8 cellular contexts compared by ENCODE assay signal in genomic region chr9:42550789-42551357, GRCh38.
DNase-seq lines count a peak whose midpoint lies in the region; ATAC-seq, FAIRE-seq and TF ChIP-seq lines count a peak whose summit lies in the region.
"Not testable (repeated sequence)": the region's sequence is repeated elsewhere in the genome, so short reads cannot be mapped to it uniquely, and the experiment has no call there.

No MANE protein-coding gene starts in this region.

- H3K9me3 ChIP-seq in T-helper 17 cell (ENCODE audit: control insufficient read depth, low read length, poor library complexity, severe bottlenecking); GM12878 (replicated peaks; ENCODE audit: control insufficient read depth, insufficient read depth, low read length); heart left ventricle; transverse colon: not testable (repeated sequence)

- 10% methylated on average over 22 of the region's 36 CpGs for whole genome bisulfite sequencing in GM12878 (ENCODE audit: insufficient coverage, insufficient replicate concordance, low lambda C conversion rate, missing lambda C conversion rate)
- WGBS in heart left ventricle, 4 donors: 0 to 19% (median 9%) methylated on average over 6 to 20 of the region's 36 CpGs
- no CpG with 5 or more reads among the region's 36 CpGs for WGBS in transverse colon (ENCODE audit: low coverage in 1 of 2), 2 donors

- SMC1A ChIA-PET in GM12878 (lab: Charles Lee; ENCODE audit: uncharacterized antibody, unreplicated experiment): not testable (repeated sequence)

- not testable (repeated sequence) for TF ChIP-seq RAD21 in GM12878 (IDR thresholded peaks at IDR 0.05; ENCODE audit: insufficient read depth, low read depth, low read length)

- not testable (repeated sequence) for H3K79me2 ChIP-seq in GM12878 (ENCODE audit: control insufficient read depth, insufficient read depth, low read length)

- FAIRE-seq in GM12878 (lab: Jason Lieb, UNC): peak; percentile 7

- POLR2A ChIA-PET in GM12878 (lab: Charles Lee): not testable (repeated sequence)

- not testable (repeated sequence) for H3K27ac Mint-ChIP-seq in T-helper 17 cell; natural killer cell treated with Interleukin-12 subunit alpha and Interleukin-12 subunit beta and Interleukin-15 and Interleukin-18, amount 100 ng/mL, for 72 hours

- not testable (repeated sequence) for H3K4me1 ChIP-seq in GM12878 (ENCODE audit: control insufficient read depth, insufficient read depth, low read length); heart left ventricle; transverse colon

- not testable (repeated sequence) for H3K4me3 Mint-ChIP-seq in T-helper 17 cell; natural killer cell treated with Interleukin-12 subunit alpha and Interleukin-12 subunit beta and Interleukin-15 and Interleukin-18, amount 100 ng/mL, for 72 hours

- BruUV-seq in GM12878 (replicated peaks; lab: Mats Ljungman, UMichigan): not testable (repeated sequence)

- RAD21 ChIA-PET in GM12878 (lab: Charles Lee; ENCODE audit: unreplicated experiment): not testable (repeated sequence)

- TF ChIP-seq POLR2A in GM12878 (IDR thresholded peaks at IDR 0.05; ENCODE audit: low read depth, low read length); heart left ventricle (IDR thresholded peaks at IDR 0.05); transverse colon (IDR thresholded peaks at IDR 0.05): not testable (repeated sequence)

- peak; percentile 90 for ATAC-seq in GM18498 (IDR thresholded peaks at IDR 0.05; ENCODE audit: unreplicated experiment)
- peak; percentile 49 for ATAC-seq in GM21515 (IDR thresholded peaks at IDR 0.05; ENCODE audit: unreplicated experiment)
- ATAC-seq in HG03045 (IDR thresholded peaks at IDR 0.05; ENCODE audit: unreplicated experiment): peak; percentile 73
- ATAC-seq in T-helper 17 cell: peak; percentile 68
- peak; percentile 75 for ATAC-seq in GM12878
- ATAC-seq in heart left ventricle: peak in 2 of 4 donors; percentile 42 to 76
- peak; percentile 54 to 76 for ATAC-seq in natural killer cell treated with Interleukin-12 subunit alpha and Interleukin-12 subunit beta and Interleukin-15 and Interleukin-18, amount 100 ng/mL, for 72 hours

- not testable (repeated sequence) for H3K9me3 Mint-ChIP-seq in natural killer cell treated with Interleukin-12 subunit alpha and Interleukin-12 subunit beta and Interleukin-15 and Interleukin-18, amount 100 ng/mL, for 72 hours

- TF ChIP-seq CTCF in GM12878 (IDR thresholded peaks at IDR 0.05 in 2 of 3, conservative IDR thresholded peaks at IDR 0.05 in 1 of 3; ENCODE audit: control insufficient read depth in 2 of 3, extremely low read depth in 1 of 3, insufficient read depth in 1 of 3, low read depth in 3 of 3, low read length in 3 of 3) (0 out of 6 replicates have a peak, but pooled peaks of 1 of the 3 experiments have one; percentile 11), heart left ventricle (IDR thresholded peaks at IDR 0.05) (peak in 11 of 12 donors; percentile 8 to 49 (median 32)), transverse colon (IDR thresholded peaks at IDR 0.05) (peak in 3 of 5 experiments; percentile 28 to 47 (median 37))

- DNase-seq in T-helper 17 cell; GM12878 (ENCODE audit: low read depth, low spot score); natural killer cell treated with Interleukin-12 subunit alpha and Interleukin-12 subunit beta and Interleukin-15 and Interleukin-18, amount 100 ng/mL, for 72 hours (ENCODE audit: low spot score): not testable (repeated sequence)
- peak in 1 of 5 donors; percentile 5 for DNase-seq in heart left ventricle
- DNase-seq in transverse colon: peak; percentile 5

- not testable (repeated sequence) for H3K36me3 ChIP-seq in GM12878 (ENCODE audit: control insufficient read depth in 2 of 2, insufficient read depth in 2 of 2, low read length in 1 of 2); heart left ventricle; transverse colon

- in situ Hi-C loops in GM12878 (cut with MboI); transverse colon (cut with MboI; ENCODE audit: low pct_ligation_motif_present in 1 of 4, low pct_unique_long_range_greater_than_20kb in 1 of 4, low sequenced_read_pairs in 3 of 4): not testable (repeated sequence)

- TF ChIP-seq EP300 in GM12878 (IDR thresholded peaks at IDR 0.05; ENCODE audit: borderline replicate concordance in 1 of 2, control insufficient read depth in 1 of 2, low read depth in 2 of 2, low read length in 2 of 2); transverse colon (IDR thresholded peaks at IDR 0.05; ENCODE audit: low read depth): not testable (repeated sequence)

- not testable (repeated sequence) for H3K36me3 Mint-ChIP-seq in T-helper 17 cell (ENCODE audit: low read depth); natural killer cell treated with Interleukin-12 subunit alpha and Interleukin-12 subunit beta and Interleukin-15 and Interleukin-18, amount 100 ng/mL, for 72 hours

- H2AFZ ChIP-seq in GM12878 (ENCODE audit: control insufficient read depth, low read depth, low read length): not testable (repeated sequence)

- not testable (repeated sequence) for H3K4me1 Mint-ChIP-seq in T-helper 17 cell; natural killer cell treated with Interleukin-12 subunit alpha and Interleukin-12 subunit beta and Interleukin-15 and Interleukin-18, amount 100 ng/mL, for 72 hours (ENCODE audit: low read depth in 2 of 2)

- CTCF ChIA-PET in GM12878 (lab: Yijun Ruan, JAX): not testable (repeated sequence)

- H3K27ac ChIP-seq in GM12878 (ENCODE audit: control insufficient read depth, insufficient read depth); heart left ventricle; transverse colon: not testable (repeated sequence)

- not testable (repeated sequence) for H3K27me3 Mint-ChIP-seq in T-helper 17 cell; natural killer cell treated with Interleukin-12 subunit alpha and Interleukin-12 subunit beta and Interleukin-15 and Interleukin-18, amount 100 ng/mL, for 72 hours

- not testable (repeated sequence) for H3K27me3 ChIP-seq in GM12878 (replicated peaks in 1 of 2; ENCODE audit: control insufficient read depth in 2 of 2, insufficient read depth in 2 of 2, low read length in 1 of 2); heart left ventricle; transverse colon

- H3K9ac ChIP-seq in GM12878 (ENCODE audit: control insufficient read depth, insufficient read depth, low read length): not testable (repeated sequence)

- intact Hi-C loops in GM12878 (cut with micrococcal nuclease; ENCODE audit: unreplicated experiment); heart left ventricle (cut with DNase I); transverse colon (cut with DNase I; ENCODE audit: low total_unique reads): not testable (repeated sequence)

- not testable (repeated sequence) for H3K4me3 ChIP-seq in GM12878
- H3K4me3 ChIP-seq in heart left ventricle (peak overlapping the region in 1 of 12 donors; percentile 24), transverse colon (peak overlapping the region in 1 of 4 donors; percentile 41)

- not testable (repeated sequence) for H4K20me1 ChIP-seq in GM12878 (ENCODE audit: control insufficient read depth, insufficient read depth)

- not testable (repeated sequence) for H3K4me2 ChIP-seq in GM12878 (ENCODE audit: control insufficient read depth, insufficient read depth)
